10 cellular contexts compared by ENCODE assay signal in the genomic region with DNA sequence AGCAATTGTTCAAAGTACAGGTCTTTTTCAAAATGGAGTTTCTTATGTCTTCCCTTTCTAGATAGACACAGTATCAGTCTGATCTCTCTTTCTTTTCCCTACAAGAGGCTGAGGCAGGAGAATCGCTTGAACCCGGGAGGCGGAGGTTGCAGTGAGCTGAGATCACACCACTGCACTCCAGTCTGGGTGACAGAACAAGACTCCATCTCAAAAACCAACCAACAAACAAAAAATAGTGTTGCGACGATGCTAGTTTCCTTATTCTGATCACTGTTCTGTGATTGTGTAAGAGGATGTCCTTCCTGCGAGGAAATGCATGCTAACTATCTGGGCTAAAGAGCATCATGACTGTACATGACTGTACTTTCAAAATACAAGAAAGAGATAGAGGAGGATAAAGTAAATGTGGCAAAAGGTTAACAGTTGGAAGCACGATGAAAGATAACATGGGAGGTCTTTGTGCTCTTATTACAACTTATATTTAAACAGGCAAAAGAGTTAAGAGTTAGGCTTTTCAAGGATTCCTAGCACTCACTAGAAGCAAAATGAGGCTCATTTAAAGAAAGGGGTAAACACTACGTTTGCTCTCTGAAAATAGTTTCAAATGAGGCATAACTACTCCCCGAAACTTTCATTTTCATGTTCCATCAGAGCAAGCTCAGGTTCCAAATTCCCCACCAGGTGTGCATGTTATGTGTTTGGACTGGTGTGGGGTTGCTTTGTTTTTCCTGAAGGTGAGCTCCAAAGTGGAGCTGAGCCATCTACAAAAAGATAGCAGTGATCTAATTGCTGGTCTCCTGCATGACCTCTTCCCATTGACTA. TPM values are rescaled to one million over a fixed set of nuclear protein-coding genes. Genes with fewer than 3 reads are reported as not detected.
DNase-seq lines count a peak whose midpoint lies in the region; ATAC-seq and TF ChIP-seq lines count a peak whose summit lies in the region.
"Had no signal": no experiment of that assay in that cellular context is flagged by ENCODE, and none has a peak within 500 bp of the region (broad histone marks: within the 10 kb centered on the region; RNA-seq: fewer than 3 reads in every experiment).

No MANE protein-coding gene starts in this region.

- H2BK5ac ChIP-seq in mesenchymal stem cell (ENCODE audit: low read depth, low read length, poor library complexity, severe bottlenecking) = no peak overlapping the region

- H3K9ac ChIP-seq in OCI-LY3 (ENCODE audit: low read length) (no peak overlapping the region), mesenchymal stem cell (ENCODE audit: low read length) (peak overlapping the region; percentile 24)

- H3K27ac ChIP-seq in OCI-LY3 (ENCODE audit: low read length) (0 out of 2 replicates have a peak overlapping the region, but pooled peaks have one; percentile 7), mesenchymal stem cell (ENCODE audit: low read length, poor library complexity, severe bottlenecking) (no peak overlapping the region)
- H3K27ac ChIP-seq: SJCRH30 had no signal

- H4K91ac ChIP-seq in mesenchymal stem cell (ENCODE audit: low read length) = no peak overlapping the region

- no peaks in the 10 kb centered on the region for H4K20me1 ChIP-seq in OCI-LY3 (ENCODE audit: insufficient read depth, low read length)

- no peak for TF ChIP-seq CTCF in OCI-LY3 (IDR thresholded peaks at IDR 0.05; ENCODE audit: low read depth, low read length)

- no peak overlapping the region for H3K23ac ChIP-seq in mesenchymal stem cell (ENCODE audit: low read length in 2 of 2)

- no peak overlapping the region for H3K4ac ChIP-seq in mesenchymal stem cell (ENCODE audit: low read depth in 1 of 2, low read length in 2 of 2)

- peaks cover 15% of the 10 kb centered on the region for H3K4me1 ChIP-seq in OCI-LY3 (ENCODE audit: low read length)
- no peaks in the 10 kb centered on the region for H3K4me1 ChIP-seq in mesenchymal stem cell (ENCODE audit: control insufficient read depth, insufficient read depth, low read depth, low read length)
- H3K4me1 ChIP-seq: SJCRH30 had no signal

- no peak overlapping the region for H4K8ac ChIP-seq in mesenchymal stem cell (ENCODE audit: low read length)

- H2AFZ ChIP-seq in OCI-LY3 (ENCODE audit: low read depth, low read length) (peak overlapping the region; percentile 80; the same call in 1 of the 2 replicates), mesenchymal stem cell (ENCODE audit: low read depth, low read length) (peak overlapping the region; percentile 14)

- H3K27me3 ChIP-seq in OCI-LY3 (ENCODE audit: low read depth, low read length) = no peaks in the 10 kb centered on the region
- H3K27me3 ChIP-seq in mesenchymal stem cell (ENCODE audit: control insufficient read depth in 1 of 2, insufficient read depth in 1 of 2, low read length in 2 of 2) = no peaks in the 10 kb centered on the region
- H3K27me3 ChIP-seq: SJCRH30 had no signal

- H3K4me2 ChIP-seq in OCI-LY3 (ENCODE audit: low read length) (peak overlapping the region; percentile 74), mesenchymal stem cell (ENCODE audit: low read length, poor library complexity, severe bottlenecking) (no peak overlapping the region)

- no peak overlapping the region for H2BK12ac ChIP-seq in mesenchymal stem cell (ENCODE audit: low read length in 2 of 2)

- no peaks in the 10 kb centered on the region for H3K9me3 ChIP-seq in OCI-LY3 (ENCODE audit: insufficient read depth, low read length)
- H3K9me3 ChIP-seq in mesenchymal stem cell (ENCODE audit: control insufficient read depth, low read length) = no peaks in the 10 kb centered on the region
- H3K9me3 ChIP-seq: SJCRH30 had no signal

- DNase-seq in mesenchymal stem cell = peak; percentile 63
- no peak for DNase-seq in stimulated activated CD4-positive, alpha-beta T cell treated with anti-CD3 and anti-CD28 coated beads, Interleukin-2, amount 100 ng/mL, for 24 hours
- no peak for DNase-seq in mesenteric fat pad (ENCODE audit: low spot score)
- no peak for DNase-seq in activated T-cell treated with anti-CD3 and anti-CD28 coated beads, Interleukin-2, amount 50 U/mL, for 1 hour
- DNase-seq in activated CD8-positive, alpha-beta memory T cell treated with anti-CD3 and anti-CD28 coated beads, Interleukin-2, amount 50 U/mL, for 4 hours = no peak
- DNase-seq: nephron progenitor cell, SJCRH30 had no signal

- H2BK120ac ChIP-seq in mesenchymal stem cell (ENCODE audit: low read depth, low read length) = no peak overlapping the region

- no peaks in the 10 kb centered on the region for H3K79me2 ChIP-seq in OCI-LY3 (ENCODE audit: low read length)

- H3K79me1 ChIP-seq in mesenchymal stem cell (replicated peaks; ENCODE audit: low read length, poor library complexity, severe bottlenecking) = no peaks in the 10 kb centered on the region

- WGBS in mesenchymal stem cell = 72% methylated on average over 7 of the region's 9 CpGs

- H3K18ac ChIP-seq in mesenchymal stem cell (ENCODE audit: low read depth in 1 of 2, low read length in 2 of 2) = no peak overlapping the region

- H3K14ac ChIP-seq in mesenchymal stem cell (ENCODE audit: low read length in 2 of 2) = no peak overlapping the region

- no peak overlapping the region for H2AK5ac ChIP-seq in mesenchymal stem cell (ENCODE audit: low read length, severe bottlenecking)

- ATAC-seq in GM19025 (IDR thresholded peaks at IDR 0.05; ENCODE audit: low read depth, unreplicated experiment) (peak; percentile 78), HG02763 (IDR thresholded peaks at IDR 0.05; ENCODE audit: unreplicated experiment) (peak; percentile 75)

- no peak overlapping the region for H2BK15ac ChIP-seq in mesenchymal stem cell (ENCODE audit: low read depth, poor library complexity, severe bottlenecking)

- H3K4me3 ChIP-seq in OCI-LY3 (ENCODE audit: low read length) = peak overlapping the region; percentile 39
- no peak overlapping the region for H3K4me3 ChIP-seq in mesenchymal stem cell (ENCODE audit: insufficient read depth in 1 of 2, low read depth in 1 of 2, low read length in 2 of 2)
- H3K4me3 ChIP-seq: SJCRH30 had no signal

- H3K36me3 ChIP-seq in OCI-LY3 (replicated peaks; ENCODE audit: low read depth, low read length) = no peaks in the 10 kb centered on the region
- H3K36me3 ChIP-seq in mesenchymal stem cell (ENCODE audit: control insufficient read depth in 1 of 2, insufficient read depth in 2 of 2, low read depth in 1 of 2, low read length in 2 of 2) = no peaks in the 10 kb centered on the region
- H3K36me3 ChIP-seq: SJCRH30 had no signal

RNA-seq across cellular contexts. Expression of gene SOWAHC, which starts 23.8 kb away (rescaled TPM):
- polyA plus RNA-seq in mesenchymal stem cell (2013, experiment 1 of 2) = 5.7 TPM
- 6.0 TPM for polyA plus RNA-seq in mesenchymal stem cell (2013, experiment 2 of 2)
- total RNA-seq in mesenteric fat pad = 14.7 TPM

RNA-seq across cellular contexts. Expression of gene SEPTIN10, which starts 24.2 kb away (rescaled TPM):
- polyA plus RNA-seq in mesenchymal stem cell (2013, experiment 1 of 2) = 59.2 TPM
- 61.1 TPM for polyA plus RNA-seq in mesenchymal stem cell (2013, experiment 2 of 2)
- total RNA-seq in mesenteric fat pad = 97.2 TPM
